In the genomic region with DNA sequence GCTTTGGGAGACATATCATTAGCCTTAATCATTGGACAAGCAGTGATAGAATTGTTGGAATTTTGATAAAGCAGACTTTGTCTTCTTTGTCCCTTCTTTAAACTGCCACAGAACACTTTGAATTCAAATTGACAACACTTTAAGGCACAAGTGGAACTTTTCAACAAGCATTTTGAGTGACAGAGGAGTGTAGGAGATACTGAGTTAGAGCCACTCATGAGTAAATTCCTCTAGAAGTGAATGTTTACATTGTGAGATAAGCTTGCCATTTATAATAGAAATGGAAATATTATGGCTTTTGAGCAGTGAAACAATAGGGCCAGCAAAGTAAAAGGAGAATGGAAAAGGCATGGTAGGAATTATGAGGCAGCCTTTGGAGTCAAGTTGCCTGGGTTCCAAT, we compare ENCODE assay signal across 15 cellular contexts.
DNase-seq lines count a peak whose midpoint lies in the region; ATAC-seq and TF ChIP-seq lines count a peak whose summit lies in the region.
"Had no signal": no experiment of that assay in that cellular context is flagged by ENCODE, and none has a peak within 500 bp of the region (broad histone marks: within the 10 kb centered on the region; RNA-seq: fewer than 3 reads in every experiment).

No MANE protein-coding gene starts in this region.

- no peaks in the 10 kb centered on the region for H3K79me1 ChIP-seq in H9 (ENCODE audit: insufficient read depth, low read depth, low read length, poor library complexity, severe bottlenecking)

- POLR2A ChIA-PET in Caco-2 (lab: Charles Lee): no interaction called here

- intact Hi-C loops in Caco-2 (cut with micrococcal nuclease; ENCODE audit: unreplicated experiment): loop anchor here (1.0 to 2.0 kb wide), 2 partner anchors 54 to 229 kb away; no protein-coding TSS in a partner anchor

- H3K9me3 ChIP-seq in Caco-2: no peaks in the 10 kb centered on the region
- no peaks in the 10 kb centered on the region for H3K9me3 ChIP-seq in Karpas-422 (ENCODE audit: low read length)
- H3K9me3 ChIP-seq in hepatocyte (ENCODE audit: low read depth): no peaks in the 10 kb centered on the region
- H3K9me3 ChIP-seq in H9 (ENCODE audit: control insufficient read depth, low read depth, low read length): no peaks in the 10 kb centered on the region

- no peaks in the 10 kb centered on the region for H3K79me2 ChIP-seq in Karpas-422 (ENCODE audit: low read length)
- no peaks in the 10 kb centered on the region for H3K79me2 ChIP-seq in hepatocyte
- no peaks in the 10 kb centered on the region for H3K79me2 ChIP-seq in H9 (ENCODE audit: insufficient read depth, low read length)

- CTCF ChIA-PET in Caco-2 (lab: Charles Lee): no interaction called here

- peak overlapping the region; percentile 15 for H3K4me3 Mint-ChIP-seq in Caco-2 (ENCODE audit: unreplicated experiment)
- no peak overlapping the region for H3K4me3 Mint-ChIP-seq in H9
- H3K4me3 Mint-ChIP-seq: CD8-positive, alpha-beta memory T cell had no signal

- no peak overlapping the region for H4K91ac ChIP-seq in H9 (ENCODE audit: insufficient read length, low read depth, low read length)

- H3K36me3 Mint-ChIP-seq in Caco-2 (ENCODE audit: insufficient read depth, unreplicated experiment): no peaks in the 10 kb centered on the region
- no peaks in the 10 kb centered on the region for H3K36me3 Mint-ChIP-seq in H9 (ENCODE audit: insufficient read depth in 1 of 3, low read depth in 3 of 3)
- H3K36me3 Mint-ChIP-seq: CD8-positive, alpha-beta memory T cell had no signal

- H3K23me2 ChIP-seq in H9 (ENCODE audit: insufficient read length, low read depth, low read length, poor library complexity, severe bottlenecking): no peaks in the 10 kb centered on the region

- H3K27me3 ChIP-seq in Caco-2 (replicated peaks; ENCODE audit: control insufficient read depth, insufficient read depth, low read length): no peaks in the 10 kb centered on the region
- no peaks in the 10 kb centered on the region for H3K27me3 ChIP-seq in Karpas-422 (ENCODE audit: low read length)
- H3K27me3 ChIP-seq in brain microvascular endothelial cell (replicated peaks): no peaks in the 10 kb centered on the region
- no peaks in the 10 kb centered on the region for H3K27me3 ChIP-seq in hepatocyte
- H3K27me3 ChIP-seq in H9 (ENCODE audit: insufficient read depth, low read length): no peaks in the 10 kb centered on the region
- H3K27me3 ChIP-seq: BLaER1 had no signal

- H3K36me3 ChIP-seq in Caco-2 (ENCODE audit: control insufficient read depth, insufficient read depth, low read length): no peaks in the 10 kb centered on the region
- no peaks in the 10 kb centered on the region for H3K36me3 ChIP-seq in Karpas-422 (ENCODE audit: insufficient read depth, low read length)
- no peaks in the 10 kb centered on the region for H3K36me3 ChIP-seq in brain microvascular endothelial cell (replicated peaks)
- no peaks in the 10 kb centered on the region for H3K36me3 ChIP-seq in hepatocyte (replicated peaks; ENCODE audit: insufficient read depth, low read depth)
- H3K36me3 ChIP-seq: BLaER1 had no signal

- H3K23ac ChIP-seq in H9 (ENCODE audit: insufficient read length, low read depth, low read length): no peak overlapping the region

- H3K56ac ChIP-seq in H9 (ENCODE audit: insufficient read length, low read depth, low read length): no peak overlapping the region

- H3K9me2 ChIP-seq in Karpas-422 (replicated peaks; ENCODE audit: insufficient read depth, low read length) (no peaks in the 10 kb centered on the region), hepatocyte (replicated peaks; ENCODE audit: insufficient read depth) (no peaks in the 10 kb centered on the region)

- peaks cover 8% of the 10 kb centered on the region for H3K9me3 Mint-ChIP-seq in Caco-2 (ENCODE audit: unreplicated experiment)
- no peaks in the 10 kb centered on the region for H3K9me3 Mint-ChIP-seq in H9

- no peak overlapping the region for H3K18ac ChIP-seq in H9 (ENCODE audit: insufficient read length, low read depth, low read length)

- TF ChIP-seq CTCF in Caco-2 (IDR thresholded peaks at IDR 0.05; ENCODE audit: insufficient read depth in 1 of 2, low read depth in 1 of 2, low read length in 1 of 2, severe bottlenecking in 1 of 2, unreplicated experiment in 1 of 2): no peak
- no peak for TF ChIP-seq CTCF in brain microvascular endothelial cell (IDR thresholded peaks at IDR 0.05; ENCODE audit: low read depth, low read length, missing control alignments)
- no peak for TF ChIP-seq CTCF in hepatocyte (IDR thresholded peaks at IDR 0.05; ENCODE audit: poor library complexity)
- TF ChIP-seq CTCF in H9 (conservative IDR thresholded peaks at IDR 0.05): no peak

- H2AFZ ChIP-seq in Karpas-422 (ENCODE audit: low read length) (peak overlapping the region; percentile 19; the same call in 1 of the 2 replicates), hepatocyte (no peak overlapping the region), H9 (ENCODE audit: low read length) (no peak overlapping the region)

- H2AK5ac ChIP-seq in H9 (ENCODE audit: insufficient read length, low read length): no peak overlapping the region

- H3T11ph ChIP-seq in H9 (ENCODE audit: low read length): no peak overlapping the region

- peaks cover 15% of the 10 kb centered on the region for H3K4me1 Mint-ChIP-seq in Caco-2 (ENCODE audit: low read depth, unreplicated experiment)
- H3K4me1 Mint-ChIP-seq in H9: peaks cover 2 to 6% of the 10 kb centered on the region in 2 experiments; a peak in 3 of 4 replicates
- H3K4me1 Mint-ChIP-seq: CD8-positive, alpha-beta memory T cell had no signal

- H4K20me1 ChIP-seq in Karpas-422 (ENCODE audit: insufficient read depth, low read depth, low read length) (no peaks in the 10 kb centered on the region), hepatocyte (ENCODE audit: insufficient read depth, poor library complexity, severe bottlenecking) (no peaks in the 10 kb centered on the region), H9 (ENCODE audit: control insufficient read depth, insufficient read depth, insufficient read length) (no peaks in the 10 kb centered on the region)
- H4K20me1 ChIP-seq: BLaER1 had no signal

- no peak overlapping the region for H2BK5ac ChIP-seq in H9 (ENCODE audit: insufficient read length, low read length)

- H3K4me2 ChIP-seq in Karpas-422 (ENCODE audit: low read depth, low read length, poor library complexity, severe bottlenecking) (no peak overlapping the region), hepatocyte (no peak overlapping the region), H9 (ENCODE audit: insufficient read depth, insufficient read length, low read length) (no peak overlapping the region)
- H3K4me2 ChIP-seq: BLaER1 had no signal

- DNase-seq in Caco-2 (peak in 1 of 2 experiments; percentile 42), Karpas-422 (no peak), brain microvascular endothelial cell (peak; percentile 4), hepatocyte (ENCODE audit: low spot score) (no peak), GM19238 (ENCODE audit: insufficient read length, low spot score) (no peak), cerebellum (ENCODE audit: low spot score) (no peak), H9 (no peak)
- DNase-seq: CD8-positive, alpha-beta memory T cell; NCI-H1417; NCI-H2029; NCI-H524; SHP77 had no signal

- H3K9ac ChIP-seq in Karpas-422 (ENCODE audit: low read length) (no peak overlapping the region), H9 (ENCODE audit: extremely low read depth, insufficient read length, low read length) (no peak overlapping the region)
- H3K9ac ChIP-seq: BLaER1 had no signal

- H4K8ac ChIP-seq in H9 (replicated peaks; ENCODE audit: insufficient read length, low read depth, low read length): no peak overlapping the region

- H3K4ac ChIP-seq in H9 (ENCODE audit: low read depth, low read length): no peak overlapping the region

- H2BK12ac ChIP-seq in H9 (ENCODE audit: insufficient read length, low read depth, low read length): no peak overlapping the region

- H3K27me3 Mint-ChIP-seq in Caco-2 (ENCODE audit: insufficient read depth, unreplicated experiment) (no peaks in the 10 kb centered on the region), H9 (ENCODE audit: low read depth) (no peaks in the 10 kb centered on the region)
- H3K27me3 Mint-ChIP-seq: CD8-positive, alpha-beta memory T cell had no signal

- no peak for ATAC-seq in GM18870 (IDR thresholded peaks at IDR 0.05; ENCODE audit: unreplicated experiment)

- no peak overlapping the region for H4K5ac ChIP-seq in H9 (ENCODE audit: insufficient read length, low read depth, low read length)

- H2BK20ac ChIP-seq in H9 (ENCODE audit: low read depth, low read length, poor library complexity, severe bottlenecking): no peak overlapping the region

- H3K4me3 ChIP-seq in Caco-2 (ENCODE audit: low read depth, low read length) (no peak overlapping the region), Karpas-422 (ENCODE audit: low read length) (no peak overlapping the region), brain microvascular endothelial cell (ENCODE audit: low read depth, low read length) (no peak overlapping the region), hepatocyte (no peak overlapping the region)
- H3K4me3 ChIP-seq: BLaER1 had no signal

- BruUV-seq in Caco-2 (replicated peaks; lab: Mats Ljungman, UMichigan): no TSS peak

- peak overlapping the region; percentile 83 for H3K27ac Mint-ChIP-seq in Caco-2 (ENCODE audit: unreplicated experiment)
- no peak overlapping the region for H3K27ac Mint-ChIP-seq in H9
- H3K27ac Mint-ChIP-seq: CD8-positive, alpha-beta memory T cell had no signal

- H3K27ac ChIP-seq in Karpas-422 (ENCODE audit: low read length) (no peak overlapping the region), brain microvascular endothelial cell (no peak overlapping the region), hepatocyte (peak overlapping the region; percentile 48), H9 (ENCODE audit: insufficient read length, low read depth, low read length) (no peak overlapping the region)
- H3K27ac ChIP-seq: BLaER1, HL-60 had no signal

- in situ Hi-C loops in brain microvascular endothelial cell (cut with HindIII; ENCODE audit: low pct_ligation_motif_present, low sequenced_read_pairs): no loop called here

- no peak overlapping the region for H2BK15ac ChIP-seq in H9 (ENCODE audit: low read depth, low read length)

- H3K14ac ChIP-seq in H9 (ENCODE audit: insufficient read depth, low read length): no peak overlapping the region

- H3K4me1 ChIP-seq in Caco-2 (peaks cover 31% of the 10 kb centered on the region), Karpas-422 (ENCODE audit: low read length) (peaks cover 10% of the 10 kb centered on the region), hepatocyte (ENCODE audit: insufficient read depth) (no peaks in the 10 kb centered on the region), H9 (ENCODE audit: insufficient read depth, low read length) (no peaks in the 10 kb centered on the region)
- H3K4me1 ChIP-seq: BLaER1 had no signal

- no peak overlapping the region for H2BK120ac ChIP-seq in H9 (ENCODE audit: low read depth, low read length, poor library complexity, severe bottlenecking)
